Comparison of ENCODE assay signal across 11 cellular contexts in genomic region chr10:102613286-102613685, GRCh38. TPM values are rescaled to one million over a fixed set of nuclear protein-coding genes. Genes with fewer than 3 reads are reported as not detected.
DNase-seq lines count a peak whose midpoint lies in the region; ATAC-seq, FAIRE-seq and TF ChIP-seq lines count a peak whose summit lies in the region.
"Had no signal": no experiment of that assay in that cellular context is flagged by ENCODE, and none has a peak within 500 bp of the region (broad histone marks: within the 10 kb centered on the region; RNA-seq: fewer than 3 reads in every experiment).

No MANE protein-coding gene starts in this region.

- FAIRE-seq in kidney (lab: Jason Lieb, UNC) (no peak), D721Med (lab: Jason Lieb, UNC) (no peak)
- FAIRE-seq: HepG2 had no signal

- in situ Hi-C loops in IMR-90 (cut with MboI; ENCODE audit: low sequenced_read_pairs) (no loop called here), HAP-1 (cut with MboI; ENCODE audit: low sequenced_read_pairs) (no loop called here)

- no peak overlapping the region for H3K23ac ChIP-seq in IMR-90 (ENCODE audit: low read depth, low read length)

- TF ChIP-seq RAD21 in IMR-90 (IDR thresholded peaks at IDR 0.05; ENCODE audit: low read length), result no peak

- peaks cover 21% of the 10 kb centered on the region; the same call in 1 of the 2 replicates for H3K9me1 ChIP-seq in IMR-90 (ENCODE audit: insufficient read depth, low read length)

- H2BK20ac ChIP-seq in IMR-90 (ENCODE audit: low read depth, low read length), result no peak overlapping the region

- no peak overlapping the region for H3K18ac ChIP-seq in IMR-90 (ENCODE audit: low read depth, low read length)

- BruUV-seq in IMR-90 (replicated peaks; lab: Mats Ljungman, UMichigan), result no TSS peak

- peaks cover 32% of the 10 kb centered on the region for H3K36me3 ChIP-seq in IMR-90 (ENCODE audit: control insufficient read depth, insufficient read depth, low read length)
- peaks cover 0 to 14% of the 10 kb centered on the region in 2 donors for H3K36me3 ChIP-seq in kidney (ENCODE audit: control insufficient read depth in 1 of 2, insufficient read depth in 2 of 2, low read length in 2 of 2)
- peaks cover 14% of the 10 kb centered on the region for H3K36me3 ChIP-seq in HAP-1 (replicated peaks)

- POLR2A ChIA-PET in IMR-90 (lab: Charles Lee; ENCODE audit: unreplicated experiment), result no interaction called here

- peak overlapping the region; percentile 29 for H2AK5ac ChIP-seq in IMR-90 (ENCODE audit: low read depth, low read length)

- intact Hi-C loops in IMR-90 (cut with micrococcal nuclease) (no loop called here), kidney (cut with DNase I) (no loop called here)

- H2AFZ ChIP-seq in IMR-90 (replicated peaks; ENCODE audit: low read length, poor library complexity), result no peak overlapping the region

- H4K20me1 ChIP-seq in IMR-90 (ENCODE audit: insufficient read depth, low read length), result no peaks in the 10 kb centered on the region

- H3K4ac ChIP-seq in IMR-90 (ENCODE audit: low read depth, low read length), result peak overlapping the region; percentile 13; the same call in 1 of the 2 replicates

- 100% methylated on average over 1 of the region's 7 CpGs; no CpG with 5 or more reads in 1 of the 2 experiments for WGBS in IMR-90 (ENCODE audit: extremely low coverage in 2 of 2, insufficient read length in 1 of 2), 2 experiments

- no peak overlapping the region for H4K8ac ChIP-seq in IMR-90 (ENCODE audit: low read depth in 2 of 2, low read length in 2 of 2)

- no peak for ATAC-seq in IMR-90 (ENCODE audit: low read depth)
- peak; percentile 8 for ATAC-seq in stimulated activated naive CD8-positive, alpha-beta T cell treated with anti-CD3 and anti-CD28 coated beads, Interleukin-15, Interleukin-2, amounts not matched to agents 100 U/mL and 50 U/mL, for 24 hours
- ATAC-seq: HepG2 had no signal

- no peak overlapping the region for H3K9ac ChIP-seq in IMR-90 (ENCODE audit: low read depth, low read length)
- peak overlapping the region in 1 of 2 donors; percentile 53 for H3K9ac ChIP-seq in kidney (ENCODE audit: low read length in 2 of 2)

- H3K4me3 ChIP-seq in IMR-90 (ENCODE audit: insufficient read depth, low read depth, low read length) (no peak overlapping the region), kidney (ENCODE audit: low read length in 2 of 2) (no peak overlapping the region), HAP-1 (no peak overlapping the region)

- dilution Hi-C loops in IMR-90 (cut with HindIII; ENCODE audit: low sequenced_read_pairs, unreplicated experiment), result no loop called here

- H3K27ac ChIP-seq in IMR-90 (ENCODE audit: insufficient read depth, low read length) (no peak overlapping the region), kidney (ENCODE audit: low read depth in 2 of 2, low read length in 2 of 2) (peak overlapping the region; percentile 18 to 69)

- H2BK5ac ChIP-seq in IMR-90 (ENCODE audit: low read depth, low read length, poor library complexity, severe bottlenecking), result no peak overlapping the region

- CTCF ChIA-PET in IMR-90 (lab: Yijun Ruan, JAX), result interaction anchor here (0.7 to 1.1 kb wide), 2 partner anchors 9 to 19 kb away, joined by 3 read pairs; no protein-coding TSS in a partner anchor

- no peak overlapping the region for H2AK9ac ChIP-seq in IMR-90 (replicated peaks; ENCODE audit: low read depth, low read length, poor library complexity)

- no peak overlapping the region for H4K5ac ChIP-seq in IMR-90 (ENCODE audit: low read depth, low read length)

- H3K27me3 ChIP-seq in IMR-90 (ENCODE audit: control insufficient read depth, insufficient read depth, low read length), result no peaks in the 10 kb centered on the region
- H3K27me3 ChIP-seq in HAP-1 (ENCODE audit: low read depth), result no peaks in the 10 kb centered on the region

- H3K79me1 ChIP-seq in IMR-90 (ENCODE audit: low read depth in 1 of 2, low read length in 2 of 2), result peaks cover 0 to 22% of the 10 kb centered on the region in 2 experiments; a peak in 2 of 4 replicates

- DNase-seq in IMR-90 (no peak), kidney (peak; percentile 71), COR-L47 (lab: John Stamatoyannopoulos, UW) (no peak), HAP-1 (ENCODE audit: low spot score in 2 of 2) (no peak), D721Med (ENCODE audit: insufficient read length, low spot score) (no peak)
- peak; percentile 33 for DNase-seq in activated CD8-positive, alpha-beta memory T cell treated with anti-CD3 and anti-CD28 coated beads, Interleukin-2, amount 50 U/mL, for 4 hours
- DNase-seq in stimulated activated naive CD8-positive, alpha-beta T cell treated with anti-CD3 and anti-CD28 coated beads, Interleukin-15, Interleukin-2, amounts not matched to agents 100 U/mL and 50 U/mL, for 24 hours, result no peak
- DNase-seq: Calu3, HCEC 1CT, NCI-H187 treated with DMSO at 0.1 percent for 48 hours had no signal

- no peak for TF ChIP-seq POLR2A in IMR-90 (IDR thresholded peaks at IDR 0.05; ENCODE audit: low read depth, low read length)

- H2BK15ac ChIP-seq in IMR-90 (ENCODE audit: low read depth, low read length), result no peak overlapping the region

- H3K9me3 ChIP-seq in IMR-90 (ENCODE audit: control insufficient read depth, insufficient read depth, low read length) (no peaks in the 10 kb centered on the region), kidney (ENCODE audit: control insufficient read depth in 1 of 2, low read length in 2 of 2) (no peaks in the 10 kb centered on the region), HAP-1 (no peaks in the 10 kb centered on the region)

- TF ChIP-seq CTCF in IMR-90 (conservative IDR thresholded peaks at IDR 0.05; ENCODE audit: low read depth, low read length) (no peak), kidney (IDR thresholded peaks at IDR 0.05; ENCODE audit: borderline replicate concordance, extremely low read depth, insufficient read depth) (no peak), D721Med (IDR thresholded peaks at IDR 0.05; ENCODE audit: insufficient read depth, missing control alignments) (no peak)

- H3K4me2 ChIP-seq in IMR-90 (ENCODE audit: low read depth, low read length), result no peak overlapping the region

- H3K14ac ChIP-seq in IMR-90 (replicated peaks; ENCODE audit: low read depth, low read length), result no peak overlapping the region

- H4K91ac ChIP-seq in IMR-90 (ENCODE audit: insufficient read depth, low read depth, low read length), result no peak overlapping the region

- no peak overlapping the region for H3K56ac ChIP-seq in IMR-90 (ENCODE audit: extremely low read depth, insufficient read depth, low read length)

- peaks cover 14% of the 10 kb centered on the region for H3K4me1 ChIP-seq in IMR-90 (ENCODE audit: control insufficient read depth, insufficient read depth, low read length)
- H3K4me1 ChIP-seq in kidney (ENCODE audit: control insufficient read depth in 1 of 2, insufficient read depth in 1 of 2, low read depth in 1 of 2, low read length in 2 of 2), result peaks cover 26 to 27% of the 10 kb centered on the region in 2 donors
- H3K4me1 ChIP-seq in HAP-1, result peaks cover 10% of the 10 kb centered on the region; the same call in 1 of the 2 replicates

- H2BK120ac ChIP-seq in IMR-90 (ENCODE audit: low read depth, low read length), result no peak overlapping the region

TF ChIP-seq in IMR-90, 13 proteins besides CTCF, POLR2A, EP300 and RAD21:
- no peak for TF ChIP-seq CHD1 (IDR thresholded peaks at IDR 0.05; ENCODE audit: low read depth, low read length)
- no peak for TF ChIP-seq NFE2L2 (IDR thresholded peaks at IDR 0.05; ENCODE audit: low read depth, low read length)
- no peak for TF ChIP-seq RCOR1 (IDR thresholded peaks at IDR 0.05; ENCODE audit: insufficient replicate concordance, low read length)
- TF ChIP-seq SMC3 (IDR thresholded peaks at IDR 0.05; ENCODE audit: low read depth, low read length), result no peak
- no peak for TF ChIP-seq CEBPB (IDR thresholded peaks at IDR 0.05; ENCODE audit: low read depth, low read length)
- TF ChIP-seq MAZ (IDR thresholded peaks at IDR 0.05; ENCODE audit: borderline replicate concordance, low read depth, low read length), result no peak
- TF ChIP-seq MAFK (IDR thresholded peaks at IDR 0.05; ENCODE audit: low read depth, low read length), result no peak
- TF ChIP-seq MXI1 (IDR thresholded peaks at IDR 0.05; ENCODE audit: borderline replicate concordance, low read depth, low read length), result no peak
- TF ChIP-seq RFX5 (IDR thresholded peaks at IDR 0.05; ENCODE audit: low read depth, low read length), result no peak
- TF ChIP-seq FOS (IDR thresholded peaks at IDR 0.05; ENCODE audit: low read depth, low read length), result no peak
- TF ChIP-seq ELK1 (IDR thresholded peaks at IDR 0.05; ENCODE audit: borderline replicate concordance, low read depth, low read length), result no peak
- no peak for TF ChIP-seq BHLHE40 (IDR thresholded peaks at IDR 0.05; ENCODE audit: low read depth, low read length)
- no peak for TF ChIP-seq USF2 (IDR thresholded peaks at IDR 0.05; ENCODE audit: low read depth, low read length)

RNA-seq across cellular contexts. Expression of gene TRIM8, which starts 31.0 kb away (rescaled TPM):
- total RNA-seq in IMR-90 (2012; rRNA removed), result 25.5 and 30.0 TPM in 2 replicates
- polyA plus RNA-seq in IMR-90 (2012; rRNA removed), result 124 and 126 TPM in 2 replicates
- 102 and 174 TPM in 2 replicates for polyA plus RNA-seq in IMR-90 (2012; cell fraction: cytosol; rRNA removed)
- polyA plus RNA-seq in IMR-90 (2012; cell fraction: nucleus; rRNA removed; ENCODE audit: low replicate concordance), result 82.9 and 135 TPM in 2 replicates
- 198 TPM for total RNA-seq in kidney
- 160 TPM for polyA plus RNA-seq in kidney (ENCODE audit: insufficient read depth, low read depth, low replicate concordance)

Comparison
In these comparisons a context has a peak if more than half of its experiments do, and no peak if none do; other contexts are left out.
1. DNase-seq: peak in activated CD8-positive, alpha-beta memory T cell treated with anti-CD3 and anti-CD28 coated beads, Interleukin-2, amount 50 U/mL, for 4 hours (single experiment) and kidney (single experiment); none in IMR-90 (single experiment), stimulated activated naive CD8-positive, alpha-beta T cell treated with anti-CD3 and anti-CD28 coated beads, Interleukin-15, Interleukin-2, amounts not matched to agents 100 U/mL and 50 U/mL, for 24 hours (single experiment), COR-L47 (single experiment), HAP-1 (0 of 2) and D721Med (single experiment).